26 cellular contexts compared by ENCODE assay signal in the genomic region with DNA sequence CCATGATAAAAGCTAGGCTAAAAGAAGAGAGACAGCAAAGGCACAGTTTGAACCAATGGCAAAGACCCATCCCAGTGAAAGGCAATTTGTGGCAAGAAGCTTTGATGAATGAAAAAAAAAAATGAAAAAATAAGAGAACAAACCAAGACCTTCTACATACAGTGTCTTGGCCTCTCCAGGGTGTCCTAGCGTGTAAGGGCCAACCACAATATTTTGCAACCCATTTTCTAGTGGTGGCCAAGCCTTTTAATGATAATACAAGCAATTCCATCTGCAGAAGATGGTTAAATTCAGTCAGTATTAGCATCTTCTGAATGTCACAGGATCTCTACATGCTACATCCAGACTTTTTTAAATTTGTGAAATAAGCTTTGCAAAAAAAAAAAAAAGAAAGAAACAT.
"Had no signal": no experiment of that assay in that cellular context is flagged by ENCODE, and none has a peak within 500 bp of the region (broad histone marks: within the 10 kb centered on the region; RNA-seq: fewer than 3 reads in every experiment).

No MANE protein-coding gene starts in this region.

- H3K9me3 ChIP-seq: MG63 had no signal

- H3K9me3 Mint-ChIP-seq: activated CD4-positive, alpha-beta memory T cell treated with anti-CD3 and anti-CD28 coated beads, Interleukin-2, amount 10 ng/mL, durations not matched to agents 7 days and 5 days; activated naive CD8-positive, alpha-beta T cell treated with anti-CD3 and anti-CD28 coated beads for 36 hours; activated T-helper 17 cell treated with anti-CD3 and anti-CD28 coated beads, Interleukin-2, amount 50 U/mL, for 72 hours; central memory CD8-positive, alpha-beta T cell had no signal

- H3K27me3 Mint-ChIP-seq: activated CD4-positive, alpha-beta memory T cell treated with anti-CD3 and anti-CD28 coated beads, Interleukin-2, amount 10 ng/mL, durations not matched to agents 7 days and 5 days; activated CD8-positive, alpha-beta memory T cell treated with anti-CD3 and anti-CD28 coated beads, Interleukin-2, amount 10 ng/mL, durations not matched to agents 7 days and 5 days had no signal

- H3K27ac ChIP-seq: brain microvascular endothelial cell, WERI-Rb-1 had no signal

- H3K27ac Mint-ChIP-seq: activated CD4-positive, alpha-beta memory T cell treated with anti-CD3 and anti-CD28 coated beads, Interleukin-2, amount 10 ng/mL, durations not matched to agents 7 days and 5 days; activated CD8-positive, alpha-beta memory T cell treated with anti-CD3 and anti-CD28 coated beads, Interleukin-2, amount 10 ng/mL, durations not matched to agents 7 days and 5 days; activated naive CD8-positive, alpha-beta T cell treated with anti-CD3 and anti-CD28 coated beads for 36 hours; activated T-helper 17 cell treated with anti-CD3 and anti-CD28 coated beads, Interleukin-2, amount 50 U/mL, for 72 hours had no signal

- H3K27me3 ChIP-seq: brain microvascular endothelial cell, MG63 had no signal

- H3K4me3 ChIP-seq: MG63 had no signal

- H3K4me1 Mint-ChIP-seq: activated CD4-positive, alpha-beta memory T cell treated with anti-CD3 and anti-CD28 coated beads, Interleukin-2, amount 10 ng/mL, durations not matched to agents 7 days and 5 days; activated CD8-positive, alpha-beta memory T cell treated with anti-CD3 and anti-CD28 coated beads, Interleukin-2, amount 10 ng/mL, durations not matched to agents 7 days and 5 days; activated naive CD8-positive, alpha-beta T cell treated with anti-CD3 and anti-CD28 coated beads for 36 hours; activated T-helper 17 cell treated with anti-CD3 and anti-CD28 coated beads, Interleukin-2, amount 50 U/mL, for 72 hours; central memory CD8-positive, alpha-beta T cell had no signal

- H3K4me3 Mint-ChIP-seq: activated CD4-positive, alpha-beta memory T cell treated with anti-CD3 and anti-CD28 coated beads, Interleukin-2, amount 10 ng/mL, durations not matched to agents 7 days and 5 days; activated CD8-positive, alpha-beta memory T cell treated with anti-CD3 and anti-CD28 coated beads, Interleukin-2, amount 10 ng/mL, durations not matched to agents 7 days and 5 days; activated naive CD8-positive, alpha-beta T cell treated with anti-CD3 and anti-CD28 coated beads for 36 hours; activated T-helper 17 cell treated with anti-CD3 and anti-CD28 coated beads, Interleukin-2, amount 50 U/mL, for 72 hours; central memory CD8-positive, alpha-beta T cell had no signal

- H3K36me3 Mint-ChIP-seq: activated CD8-positive, alpha-beta memory T cell treated with anti-CD3 and anti-CD28 coated beads, Interleukin-2, amount 10 ng/mL, durations not matched to agents 7 days and 5 days; activated naive CD8-positive, alpha-beta T cell treated with anti-CD3 and anti-CD28 coated beads for 36 hours had no signal

- H3K36me3 ChIP-seq: brain microvascular endothelial cell, MG63, WERI-Rb-1 had no signal

- DNase-seq: activated CD4-positive, alpha-beta memory T cell treated with anti-CD3 and anti-CD28 coated beads, Interleukin-2, amount 10 ng/mL, durations not matched to agents 7 days and 5 days; activated CD4-positive, alpha-beta T cell treated with anti-CD3 and anti-CD28 coated beads for 1 hour; activated CD4-positive, alpha-beta T cell treated with anti-CD3 and anti-CD28 coated beads for 48 hours; activated CD8-positive, alpha-beta memory T cell treated with anti-CD3 and anti-CD28 coated beads for 24 hours; activated CD8-positive, alpha-beta memory T cell treated with anti-CD3 and anti-CD28 coated beads, Interleukin-2, amount 10 ng/mL, durations not matched to agents 7 days and 5 days; activated CD8-positive, alpha-beta memory T cell treated with anti-CD3 and anti-CD28 coated beads, Interleukin-2, amount 50 U/mL, for 48 hours; activated effector memory CD4-positive, alpha-beta T cell treated with anti-CD3 and anti-CD28 coated beads, Interleukin-2, amount 50 U/mL, for 16 hours; activated naive CD4-positive, alpha-beta T cell treated with anti-CD3 and anti-CD28 coated beads, Interleukin-2, amount 50 U/mL, for 16 hours; activated naive CD8-positive, alpha-beta T cell treated with anti-CD3 and anti-CD28 coated beads for 36 hours; activated T-cell treated with anti-CD3 and anti-CD28 coated beads, Interleukin-2, amount 50 U/mL, for 48 hours; amniotic stem cell; aorta; brain microvascular endothelial cell; Kasumi-1; KG1; NCI-H1092; NCI-H1436 treated with DMSO at 0.1 percent for 48 hours; NCI-H524 treated with DMSO at 0.1 percent for 48 hours; Right ventricle myocardium superior; T-helper 1 cell; T-helper 2 cell; T-helper 9 cell; WERI-Rb-1 had no signal
